In genomic region chr3:47247131-47248064, GRCh38 we compare ENCODE assay signal across 22 cellular contexts.
"Had no signal": no experiment of that assay in that cellular context is flagged by ENCODE, and none has a peak within 500 bp of the region (broad histone marks: within the 10 kb centered on the region; RNA-seq: fewer than 3 reads in every experiment).

No MANE protein-coding gene starts in this region.

- H3K27me3 Mint-ChIP-seq: natural killer cell treated with Interleukin-12 subunit alpha and Interleukin-12 subunit beta and Interleukin-15 and Interleukin-18, amount 100 ng/mL, for 72 hours had no signal

- ATAC-seq: esophagus mucosa, gastrocnemius medialis, heart right ventricle, left lobe of liver had no signal

- DNase-seq: cortex of kidney; dorsolateral prefrontal cortex; effector CD8-positive, alpha-beta T cell; gastrocnemius medialis; heart right ventricle; hypothalamus; mesenchymal stem cell; midbrain; occipital lobe; sigmoid colon; stimulated activated CD4-positive, alpha-beta T cell treated with anti-CD3 and anti-CD28 coated beads, Interleukin-12 subunit alpha, Interleukin-12 subunit beta, amount 100 ng/mL, for 4 hours; stimulated activated naive CD4-positive, alpha-beta T cell treated with Interleukin-2 at 50 U/mL for 16 hours; trophoblast cell had no signal

- H3K4me2 ChIP-seq: neural progenitor cell had no signal

- FAIRE-seq: endometrium, islet of Langerhans, urothelium cell line had no signal

- H3K4me1 ChIP-seq: heart right ventricle, neural progenitor cell, parathyroid adenoma, sigmoid colon had no signal

- H2AFZ ChIP-seq: neural progenitor cell, parathyroid adenoma had no signal

- H3K9me3 ChIP-seq: gastrocnemius medialis, heart right ventricle, sigmoid colon had no signal

- H3K4me3 Mint-ChIP-seq: natural killer cell treated with Interleukin-12 subunit alpha and Interleukin-12 subunit beta and Interleukin-15 and Interleukin-18, amount 100 ng/mL, for 72 hours; neural progenitor cell had no signal

- H3K79me2 ChIP-seq: parathyroid adenoma had no signal

- H3K27me3 ChIP-seq: dorsolateral prefrontal cortex, gastrocnemius medialis, heart right ventricle, neural progenitor cell, sigmoid colon had no signal

- H3K4me1 Mint-ChIP-seq: neural progenitor cell had no signal

- H3K9ac ChIP-seq: neural progenitor cell, parathyroid adenoma had no signal

- H3K36me3 Mint-ChIP-seq: natural killer cell treated with Interleukin-12 subunit alpha and Interleukin-12 subunit beta and Interleukin-15 and Interleukin-18, amount 100 ng/mL, for 72 hours; neural progenitor cell had no signal

- H3K9me3 Mint-ChIP-seq: natural killer cell treated with Interleukin-12 subunit alpha and Interleukin-12 subunit beta and Interleukin-15 and Interleukin-18, amount 100 ng/mL, for 72 hours; neural progenitor cell had no signal

- H3K36me3 ChIP-seq: gastrocnemius medialis, heart right ventricle, neural progenitor cell, sigmoid colon had no signal

- H3K27ac ChIP-seq: dorsolateral prefrontal cortex, gastrocnemius medialis, heart right ventricle, neural progenitor cell, parathyroid adenoma, sigmoid colon, skin epidermis had no signal

- H3K4me3 ChIP-seq: dorsolateral prefrontal cortex, gastrocnemius medialis, heart right ventricle, neural progenitor cell, sigmoid colon, skin epidermis had no signal

- H3K27ac Mint-ChIP-seq: neural progenitor cell had no signal
